Comparison of ENCODE assay signal across 8 cellular contexts in the genomic region with DNA sequence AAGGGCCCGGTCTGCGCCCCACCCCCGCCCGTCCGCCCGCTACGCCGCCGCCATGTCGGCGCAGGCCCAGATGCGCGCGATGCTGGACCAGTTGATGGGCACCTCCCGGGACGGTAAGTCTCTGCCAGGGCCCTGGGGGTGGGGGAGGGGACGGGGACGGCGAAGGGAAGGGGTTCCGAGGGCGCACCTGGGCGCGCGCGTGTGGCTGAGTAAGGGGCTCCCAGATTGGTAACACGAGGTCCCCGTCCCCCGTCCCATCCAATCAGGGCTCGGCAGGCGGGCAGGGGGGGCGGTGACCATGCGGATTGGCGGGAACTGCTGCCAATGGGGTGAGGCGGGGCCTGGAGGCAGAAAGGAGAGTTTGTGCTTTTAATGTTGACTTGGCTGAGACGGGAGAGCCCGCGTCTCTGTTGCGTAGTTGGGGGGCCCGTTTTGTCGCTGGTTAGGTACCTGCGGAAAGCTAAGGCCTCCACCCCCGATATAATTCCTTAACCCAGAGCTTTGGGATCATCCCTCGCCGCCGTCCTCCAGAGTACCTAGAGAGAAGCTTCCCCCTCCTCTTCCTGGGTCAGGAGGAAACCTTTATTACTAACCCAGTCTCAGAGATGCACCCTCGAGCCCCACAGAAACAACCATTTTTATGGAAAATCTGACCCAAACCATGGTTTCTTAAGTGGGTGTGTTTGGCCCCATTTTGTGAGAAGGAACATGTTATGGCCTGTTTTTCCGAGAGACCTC. TPM values are rescaled to one million over a fixed set of nuclear protein-coding genes. Genes with fewer than 3 reads are reported as not detected.
A peak's percentile ranks its signal among the peaks of the same experiment; 100 is the strongest.
DNase-seq lines count a peak whose midpoint lies in the region; ATAC-seq, FAIRE-seq and TF ChIP-seq lines count a peak whose summit lies in the region.

No MANE protein-coding gene starts in this region.

- peaks cover 0 to 23% (median 23%) of the 10 kb centered on the region in 3 donors for H3K4me1 ChIP-seq in pancreas
- H3K4me1 ChIP-seq in thyroid gland: peaks cover 24 to 31% of the 10 kb centered on the region in 2 donors

- no peaks in the 10 kb centered on the region for H3K27me3 Mint-ChIP-seq in activated naive CD8-positive, alpha-beta T cell treated with anti-CD3 and anti-CD28 coated beads, Interleukin-2, amount 50 U/mL, for 24 hours

- peaks cover 44% of the 10 kb centered on the region for H3K36me3 Mint-ChIP-seq in activated naive CD8-positive, alpha-beta T cell treated with anti-CD3 and anti-CD28 coated beads, Interleukin-2, amount 50 U/mL, for 24 hours (ENCODE audit: low read depth)

- H3K4me3 ChIP-seq in GM12875 (ENCODE audit: low read depth, low read length): peak overlapping the region; percentile 90
- H3K4me3 ChIP-seq in SU-DHL-6 (ENCODE audit: insufficient read depth, low read length, poor library complexity, severe bottlenecking): peak overlapping the region; percentile 96
- H3K4me3 ChIP-seq in pancreas: peak overlapping the region; percentile 68 to 96 (median 81)
- peak overlapping the region; percentile 27 to 87 (median 56) for H3K4me3 ChIP-seq in thyroid gland (replicated peaks in 1 of 3)

- intact Hi-C loops in Right ventricle myocardium superior (cut with DNase I) (no loop called here), pancreas (cut with DNase I) (no loop called here), thyroid gland (cut with DNase I) (loop anchor here (10.0 kb wide), 1 partner anchor 54 kb away; no protein-coding TSS in a partner anchor)

- H3K9me3 ChIP-seq in SU-DHL-6 (ENCODE audit: insufficient read depth, low read length) (no peaks in the 10 kb centered on the region), pancreas (no peaks in the 10 kb centered on the region), thyroid gland (no peaks in the 10 kb centered on the region)

- TF ChIP-seq POLR2A in thyroid gland (IDR thresholded peaks at IDR 0.05): peak; percentile 76 to 94

- DNase-seq in NCI-H1417 (lab: John Stamatoyannopoulos, UW): peak; percentile 96 to 99 (median 98)
- peak; percentile 98 for DNase-seq in activated naive CD8-positive, alpha-beta T cell treated with anti-CD3 and anti-CD28 coated beads, Interleukin-2, amount 50 U/mL, for 24 hours
- peak; percentile 98 for DNase-seq in Right ventricle myocardium superior
- DNase-seq in pancreas: peak; percentile 96 to 99 (median 97)
- DNase-seq in thyroid gland: peak; percentile 99

- H2AFZ ChIP-seq in SU-DHL-6 (ENCODE audit: low read depth, low read length, severe bottlenecking): no peak overlapping the region

- H4K20me1 ChIP-seq in SU-DHL-6 (ENCODE audit: low read depth, low read length): peaks cover 27% of the 10 kb centered on the region

- peaks cover 66% of the 10 kb centered on the region for H3K79me2 ChIP-seq in SU-DHL-6 (ENCODE audit: insufficient read depth, low read length)

- peak overlapping the region; percentile 91 for H3K4me3 Mint-ChIP-seq in activated naive CD8-positive, alpha-beta T cell treated with anti-CD3 and anti-CD28 coated beads, Interleukin-2, amount 50 U/mL, for 24 hours

- H3K36me3 ChIP-seq in SU-DHL-6 (ENCODE audit: low read length): peaks cover 21% of the 10 kb centered on the region
- H3K36me3 ChIP-seq in pancreas: no peaks in the 10 kb centered on the region
- H3K36me3 ChIP-seq in thyroid gland: peaks cover 0 to 2% of the 10 kb centered on the region in 2 donors

- H3K27me3 ChIP-seq in SU-DHL-6 (ENCODE audit: low read length): no peaks in the 10 kb centered on the region
- H3K27me3 ChIP-seq in pancreas: no peaks in the 10 kb centered on the region
- H3K27me3 ChIP-seq in thyroid gland: no peaks in the 10 kb centered on the region

- TF ChIP-seq CTCF in GM12875 (IDR thresholded peaks at IDR 0.05; ENCODE audit: borderline replicate concordance, insufficient read depth, low read depth, low read length): no peak
- no peak for TF ChIP-seq CTCF in SU-DHL-6 (IDR thresholded peaks at IDR 0.05; ENCODE audit: insufficient read depth, low read length, poor library complexity, severe bottlenecking)
- no peak for TF ChIP-seq CTCF in pancreas (IDR thresholded peaks at IDR 0.05)
- TF ChIP-seq CTCF in thyroid gland (IDR thresholded peaks at IDR 0.05): no peak

- H3K4me1 Mint-ChIP-seq in activated naive CD8-positive, alpha-beta T cell treated with anti-CD3 and anti-CD28 coated beads, Interleukin-2, amount 50 U/mL, for 24 hours: peaks cover 45% of the 10 kb centered on the region

- FAIRE-seq in pancreas (lab: Jason Lieb, UNC): no peak

- peak overlapping the region; percentile 94 for H3K9ac ChIP-seq in SU-DHL-6 (ENCODE audit: low read length)

- H3K9me2 ChIP-seq in SU-DHL-6 (replicated peaks; ENCODE audit: insufficient read depth, low read length): no peaks in the 10 kb centered on the region

- H3K4me2 ChIP-seq in SU-DHL-6 (ENCODE audit: low read depth, low read length, poor library complexity, severe bottlenecking): peak overlapping the region; percentile 95

- H3F3A ChIP-seq in SU-DHL-6 (ENCODE audit: insufficient read depth): peaks cover 25% of the 10 kb centered on the region

- WGBS in pancreas, 2 donors: 0 to 1% methylated on average over 34 to 47 of the region's 47 CpGs
- WGBS in thyroid gland, 2 donors: 1 to 2% methylated on average over 14 to 22 of the region's 47 CpGs

- ATAC-seq in HG02759 (IDR thresholded peaks at IDR 0.05; ENCODE audit: unreplicated experiment): peak; percentile 76
- ATAC-seq in activated naive CD8-positive, alpha-beta T cell treated with anti-CD3 and anti-CD28 coated beads, Interleukin-2, amount 50 U/mL, for 24 hours: peak; percentile 87
- peak; percentile 87 for ATAC-seq in Right ventricle myocardium superior (ENCODE audit: poor library complexity)
- ATAC-seq in pancreas: peak; percentile 77 to 92 (median 84)

- no peaks in the 10 kb centered on the region for H3K9me3 Mint-ChIP-seq in activated naive CD8-positive, alpha-beta T cell treated with anti-CD3 and anti-CD28 coated beads, Interleukin-2, amount 50 U/mL, for 24 hours

- H3K27ac ChIP-seq in SU-DHL-6 (ENCODE audit: low read depth, low read length) (peak overlapping the region; percentile 92), pancreas (peak overlapping the region; percentile 99 to 100 (median 100)), thyroid gland (peak overlapping the region; percentile 98 to 100 (median 99))

- peak overlapping the region; percentile 96 for H3K27ac Mint-ChIP-seq in activated naive CD8-positive, alpha-beta T cell treated with anti-CD3 and anti-CD28 coated beads, Interleukin-2, amount 50 U/mL, for 24 hours

RNA-seq across cellular contexts. Expression of a gene that starts 0.7 kb away (rescaled TPM):
- total RNA-seq in Right ventricle myocardium superior (45.2 TPM), pancreas (10 to 100 TPM; 30.0 to 45.3 (median 39.0) TPM), thyroid gland (100 to 1,000 TPM; 125 to 179 (median 145) TPM)
- polyA plus RNA-seq in pancreas: 10 to 100 TPM; 35.9 to 71.1 TPM

RNA-seq across cellular contexts. Expression of a gene that starts 19.2 kb away (rescaled TPM):
- total RNA-seq in Right ventricle myocardium superior (55.3 TPM), pancreas (10 to 100 TPM in 1 of 6 donors, 1 to 10 TPM in 5; 6.8 to 13.0 (median 7.9) TPM), thyroid gland (10 to 100 TPM; 11.9 to 26.4 (median 23.0) TPM)
- polyA plus RNA-seq in pancreas: 10 to 100 TPM; 16.6 to 23.6 TPM

Comparison
In these comparisons a context has a peak if more than half of its experiments do, and no peak if none do; other contexts are left out.
1. Peak in every context shown above with its lines: DNase-seq, ATAC-seq, H3K4me3 ChIP-seq and H3K27ac ChIP-seq.